ENCODE assay signal across 8 cellular contexts in the genomic region with DNA sequence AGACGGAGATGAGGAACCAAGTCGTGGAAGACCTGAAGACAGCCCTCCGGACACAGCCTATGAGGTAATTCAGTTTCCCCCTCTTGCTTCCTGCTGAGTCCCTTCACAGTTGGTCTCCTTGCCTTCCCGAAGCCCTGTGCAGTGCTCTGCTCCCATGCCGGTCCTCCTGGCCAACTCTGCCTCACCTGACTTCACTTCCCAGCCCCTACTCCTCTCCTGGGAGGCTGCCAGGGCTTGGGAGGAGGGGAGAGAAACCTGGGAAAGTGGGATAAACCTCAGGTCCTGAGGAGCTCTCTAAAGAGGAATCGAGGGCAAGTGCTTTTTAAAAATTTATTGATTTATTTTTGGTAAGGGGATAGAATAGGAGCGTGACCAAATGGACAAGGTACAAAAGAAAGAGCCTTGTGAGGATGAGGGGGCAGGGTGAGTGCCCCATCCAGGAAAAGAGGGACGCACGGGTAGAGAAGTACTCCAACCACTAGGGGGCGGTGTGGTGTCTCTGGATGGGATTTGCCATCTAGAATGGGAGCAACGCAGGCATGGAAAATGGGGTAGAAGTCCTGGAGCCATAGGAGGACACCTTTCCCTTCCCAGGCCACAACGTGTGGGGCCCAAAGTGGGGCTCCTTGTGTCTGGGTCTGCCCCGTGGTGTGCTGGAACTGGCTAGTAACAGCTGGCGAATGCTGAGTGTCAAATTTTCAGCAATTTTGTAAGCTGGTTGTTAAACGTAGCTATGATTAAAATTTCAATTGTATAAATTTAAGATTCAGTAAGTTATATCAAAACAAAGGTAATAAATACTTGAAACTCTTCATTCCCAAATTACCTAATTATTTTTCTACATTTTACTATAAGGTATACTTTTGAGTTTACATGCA.
A peak's percentile ranks its signal among the peaks of the same experiment; 100 is the strongest.
DNase-seq lines count a peak whose midpoint lies in the region; ATAC-seq and TF ChIP-seq lines count a peak whose summit lies in the region.

No MANE protein-coding gene starts in this region.

- peaks cover 0 to 23% of the 10 kb centered on the region in 2 experiments; a peak in 2 of 3 replicates for H3K36me3 ChIP-seq in HEK293 (ENCODE audit: control insufficient read depth in 2 of 2, insufficient read depth in 1 of 2, low read length in 2 of 2)
- no peaks in the 10 kb centered on the region for H3K36me3 ChIP-seq in SJCRH30
- peaks cover 0 to 43% of the 10 kb centered on the region in 2 donors for H3K36me3 ChIP-seq in adrenal gland (replicated peaks in 1 of 2)
- peaks cover 8% of the 10 kb centered on the region for H3K36me3 ChIP-seq in skeletal muscle satellite cell (ENCODE audit: insufficient read depth, low read length)

- no peak overlapping the region for H3K27ac ChIP-seq in HEK293 (ENCODE audit: extremely low read depth, low read depth, low read length)
- H3K27ac ChIP-seq in SJCRH30, result peak overlapping the region; percentile 20
- no peak overlapping the region for H3K27ac ChIP-seq in adrenal gland

- H3K9ac ChIP-seq in skeletal muscle satellite cell (ENCODE audit: low read depth, low read length), result no peak overlapping the region

- POLR2A ChIA-PET in HEK293 (lab: Yijun Ruan, JAX), result no interaction called here

- intact Hi-C loops in CD14-positive monocyte (cut with micrococcal nuclease), result no loop called here
- intact Hi-C loops in adrenal gland (cut with DNase I), result no loop called here

- DNase-seq in CD14-positive monocyte (ENCODE audit: low spot score), result no peak
- DNase-seq in SJCRH30, result peak; percentile 90 to 92
- peak; percentile 71 to 90 (median 84) for DNase-seq in adrenal gland
- peak; percentile 80 for DNase-seq in hepatic stellate cell (ENCODE audit: low spot score)

- no peaks in the 10 kb centered on the region for H3K36me3 Mint-ChIP-seq in CD14-positive monocyte

- no peak overlapping the region for H3K4me3 Mint-ChIP-seq in CD14-positive monocyte

- TF ChIP-seq CTCF in CD14-positive monocyte (IDR thresholded peaks at IDR 0.05) (peak; percentile 90), HEK293 (tag by site-specific recombination; IDR thresholded peaks at IDR 0.05) (peak; percentile 48), adrenal gland (IDR thresholded peaks at IDR 0.05) (peak; percentile 57 to 84 (median 72))

- ATAC-seq in HG02970 (IDR thresholded peaks at IDR 0.05; ENCODE audit: low FRiP score, unreplicated experiment) (no peak), HG02623 (IDR thresholded peaks at IDR 0.05; ENCODE audit: unreplicated experiment) (no peak)

- H3K27me3 Mint-ChIP-seq in CD14-positive monocyte (ENCODE audit: low read depth in 3 of 3), result peaks cover 3 to 8% (median 5%) of the 10 kb centered on the region in 3 donors

- H3K9me3 ChIP-seq in HEK293 (ENCODE audit: control insufficient read depth, insufficient read depth, low read depth, low read length) (no peaks in the 10 kb centered on the region), SJCRH30 (replicated peaks) (no peaks in the 10 kb centered on the region), adrenal gland (replicated peaks in 1 of 3) (no peaks in the 10 kb centered on the region), skeletal muscle satellite cell (replicated peaks; ENCODE audit: low read length) (no peaks in the 10 kb centered on the region)

- no peak overlapping the region for H3K27ac Mint-ChIP-seq in CD14-positive monocyte

- no peaks in the 10 kb centered on the region for H3K4me1 Mint-ChIP-seq in CD14-positive monocyte

- H3K27me3 ChIP-seq in SJCRH30 (no peaks in the 10 kb centered on the region), adrenal gland (no peaks in the 10 kb centered on the region), skeletal muscle satellite cell (ENCODE audit: control insufficient read depth, insufficient read depth, low read length) (no peaks in the 10 kb centered on the region)

- H3K9me3 Mint-ChIP-seq in CD14-positive monocyte, result peaks cover 0 to 2% (median 0%) of the 10 kb centered on the region in 7 donors

- H3K4me3 ChIP-seq in HEK293 (ENCODE audit: low read depth, low read length), result no peak overlapping the region
- no peak overlapping the region for H3K4me3 ChIP-seq in SJCRH30
- no peak overlapping the region for H3K4me3 ChIP-seq in adrenal gland
- no peak overlapping the region for H3K4me3 ChIP-seq in skeletal muscle satellite cell (ENCODE audit: low read length)

- H3K4me1 ChIP-seq in HEK293 (ENCODE audit: control insufficient read depth, insufficient read depth, low read length) (no peaks in the 10 kb centered on the region), SJCRH30 (peaks cover 4% of the 10 kb centered on the region), adrenal gland (replicated peaks in 1 of 2) (no peaks in the 10 kb centered on the region), skeletal muscle satellite cell (ENCODE audit: control insufficient read depth, insufficient read depth, low read length) (no peaks in the 10 kb centered on the region)

- WGBS in adrenal gland, 4 donors, result 60 to 63% (median 61%) methylated on average over 12 to 15 of the region's 15 CpGs

- H3K4me2 ChIP-seq in skeletal muscle satellite cell (ENCODE audit: low read length), result peak overlapping the region; percentile 51

- CTCF ChIA-PET in HEK293 (lab: Yijun Ruan, JAX), result interaction anchor here (0.6 to 5.5 kb wide), 61 partner anchors 9 to 1759 kb away, joined by 3 to 61 read pairs (median 4); no protein-coding TSS in a partner anchor

- no peak for TF ChIP-seq POLR2A in adrenal gland (IDR thresholded peaks at IDR 0.05)

TF ChIP-seq in HEK293, 187 proteins besides CTCF, POLR2A, EP300 and RAD21:
- TF ChIP-seq ZNF654 (tag by site-specific recombination; IDR thresholded peaks at IDR 0.05; ENCODE audit: low read depth), result peak; percentile 56
- TF ChIP-seq SETDB1 (IDR thresholded peaks at IDR 0.05; ENCODE audit: insufficient read length, low read length), result no peak
- TF ChIP-seq, protein P1, sequence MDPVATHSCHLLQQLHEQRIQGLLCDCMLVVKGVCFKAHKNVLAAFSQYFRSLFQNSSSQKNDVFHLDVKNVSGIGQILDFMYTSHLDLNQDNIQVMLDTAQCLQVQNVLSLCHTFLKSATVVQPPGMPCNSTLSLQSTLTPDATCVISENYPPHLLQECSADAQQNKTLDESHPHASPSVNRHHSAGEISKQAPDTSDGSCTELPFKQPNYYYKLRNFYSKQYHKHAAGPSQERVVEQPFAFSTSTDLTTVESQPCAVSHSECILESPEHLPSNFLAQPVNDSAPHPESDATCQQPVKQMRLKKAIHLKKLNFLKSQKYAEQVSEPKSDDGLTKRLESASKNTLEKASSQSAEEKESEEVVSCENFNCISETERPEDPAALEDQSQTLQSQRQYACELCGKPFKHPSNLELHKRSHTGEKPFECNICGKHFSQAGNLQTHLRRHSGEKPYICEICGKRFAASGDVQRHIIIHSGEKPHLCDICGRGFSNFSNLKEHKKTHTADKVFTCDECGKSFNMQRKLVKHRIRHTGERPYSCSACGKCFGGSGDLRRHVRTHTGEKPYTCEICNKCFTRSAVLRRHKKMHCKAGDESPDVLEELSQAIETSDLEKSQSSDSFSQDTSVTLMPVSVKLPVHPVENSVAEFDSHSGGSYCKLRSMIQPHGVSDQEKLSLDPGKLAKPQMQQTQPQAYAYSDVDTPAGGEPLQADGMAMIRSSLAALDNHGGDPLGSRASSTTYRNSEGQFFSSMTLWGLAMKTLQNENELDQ (tag by site-specific recombination; IDR thresholded peaks at IDR 0.05; ENCODE audit: low read depth), result no peak
- peak; percentile 49; the same call in 1 of the 2 replicates for TF ChIP-seq IKZF3 (tag by site-specific recombination; IDR thresholded peaks at IDR 0.05)
- TF ChIP-seq ZBTB1 (tag by site-specific recombination; IDR thresholded peaks at IDR 0.05), result no peak
